ENCODE assay signal across 31 cellular contexts in the genomic region with DNA sequence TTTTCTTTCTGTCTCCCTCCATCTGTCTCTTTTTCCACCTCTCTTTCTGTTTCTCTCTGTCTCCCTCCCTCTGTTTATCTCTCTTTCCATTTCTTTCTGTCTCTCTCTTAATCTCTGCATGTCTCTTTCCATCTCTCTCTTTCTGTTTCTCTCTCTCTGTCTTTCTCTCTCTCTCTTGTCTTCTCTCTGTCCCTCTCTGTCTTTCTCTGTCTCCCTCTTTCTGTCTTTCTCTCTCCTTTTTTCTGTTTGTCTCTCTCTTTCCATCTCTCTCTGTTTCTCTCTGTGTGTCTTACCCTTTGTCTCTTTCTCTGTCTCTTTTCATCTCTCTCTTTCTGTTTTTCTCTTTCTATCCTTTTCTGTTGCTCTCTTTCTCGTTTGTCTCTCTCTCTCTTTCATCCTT. TPM values are rescaled to one million over a fixed set of nuclear protein-coding genes. Genes with fewer than 3 reads are reported as not detected.
"Had no signal": no experiment of that assay in that cellular context is flagged by ENCODE, and none has a peak within 500 bp of the region (broad histone marks: within the 10 kb centered on the region; RNA-seq: fewer than 3 reads in every experiment).

No MANE protein-coding gene starts in this region.

- H3K9me3 ChIP-seq: lower lobe of right lung, ovary, right atrium auricular region, right lobe of liver, suprapubic skin, thoracic aorta, tibial artery, upper lobe of right lung had no signal

- DNase-seq: hypothalamus; kidney glomerular epithelial cell; left cardiac atrium; left ventricle myocardium superior; lower lobe of right lung; mammary epithelial cell; mesenchymal stem cell; naive thymus-derived CD8-positive, alpha-beta T cell; ovary; right lobe of liver; stimulated activated CD4-positive, alpha-beta T cell treated with anti-CD3 and anti-CD28 coated beads, Interleukin-12 subunit alpha, Interleukin-12 subunit beta, amount 100 ng/mL, for 4 hours; stimulated activated CD4-positive, alpha-beta T cell treated with anti-CD3 and anti-CD28 coated beads, Interleukin-15, amount 100 ng/mL, for 24 hours; stimulated activated CD4-positive, alpha-beta T cell treated with anti-CD3 and anti-CD28 coated beads, Interleukin-2, amount 100 ng/mL, for 24 hours; stimulated activated CD4-positive, alpha-beta T cell treated with anti-CD3 and anti-CD28 coated beads, Interleukin-4, amount 100 ng/mL, for 24 hours; stimulated activated naive CD4-positive, alpha-beta T cell; tibial artery; upper lobe of right lung had no signal

- H3K27ac ChIP-seq: lower lobe of right lung, ovary, right atrium auricular region, right lobe of liver, suprapubic skin, thoracic aorta, tibial artery, upper lobe of right lung had no signal

- H3K4me3 ChIP-seq: lower lobe of right lung, ovary, right atrium auricular region, right lobe of liver, suprapubic skin, thoracic aorta, tibial artery, upper lobe of right lung had no signal

- FAIRE-seq: keratinocyte, urothelium cell line had no signal

- H3K27me3 ChIP-seq: ovary, right atrium auricular region, right lobe of liver, suprapubic skin, tibial artery, upper lobe of right lung had no signal

- ATAC-seq: left cardiac atrium; left lobe of liver; left ventricle myocardium superior; lower lobe of right lung; naive thymus-derived CD8-positive, alpha-beta T cell; right lobe of liver; stimulated activated effector memory CD8-positive, alpha-beta T cell treated with anti-CD3 and anti-CD28 coated beads, Interleukin-12 subunit alpha, Interleukin-12 subunit beta, amount 100 ng/mL, for 72 hours; upper lobe of right lung had no signal

- H3K36me3 ChIP-seq: lower lobe of right lung, ovary, right atrium auricular region, right lobe of liver, suprapubic skin, thoracic aorta, tibial artery, upper lobe of right lung had no signal

- H3K4me1 ChIP-seq: lower lobe of right lung, right atrium auricular region, right lobe of liver, suprapubic skin, tibial artery, upper lobe of right lung had no signal

RNA-seq across cellular contexts. Expression of gene ARSF, which starts 34.7 kb away (rescaled TPM):
- total RNA-seq: left cardiac atrium; left ventricle myocardium superior; mammary epithelial cell; mucosa of gallbladder; naive thymus-derived CD8-positive, alpha-beta T cell; omental fat pad; ovary; progenitor cell of endocrine pancreas; pulmonary artery endothelial cell; renal cortical epithelial cell; right atrium auricular region; skeletal muscle tissue; subcutaneous adipose tissue; thoracic aorta; upper lobe of right lung had no signal
- polyA plus RNA-seq: mammary epithelial cell; naive thymus-derived CD8-positive, alpha-beta T cell; ovary had no signal
